ENCODE assay signal across 9 cellular contexts in genomic region chr13:29771247-29771646, GRCh38.
A peak's percentile ranks its signal among the peaks of the same experiment; 100 is the strongest.
DNase-seq lines count a peak whose midpoint lies in the region; ATAC-seq and TF ChIP-seq lines count a peak whose summit lies in the region.
"Had no signal": no experiment of that assay in that cellular context is flagged by ENCODE, and none has a peak within 500 bp of the region (broad histone marks: within the 10 kb centered on the region; RNA-seq: fewer than 3 reads in every experiment).

No MANE protein-coding gene starts in this region.

- WGBS in suprapubic skin, result 51% methylated on average over 2 of the region's 2 CpGs

- no peak overlapping the region for H3K4me3 ChIP-seq in OCI-LY3 (ENCODE audit: low read length)
- no peak overlapping the region for H3K4me3 ChIP-seq in suprapubic skin

- TF ChIP-seq EP300 in suprapubic skin (IDR thresholded peaks at IDR 0.05), result no peak

- H3K4me1 ChIP-seq in OCI-LY3 (ENCODE audit: low read length), result peaks cover 6% of the 10 kb centered on the region; the same call in 1 of the 2 replicates
- H3K4me1 ChIP-seq in suprapubic skin, result peaks cover 4% of the 10 kb centered on the region

- H3K27me3 ChIP-seq in OCI-LY3 (ENCODE audit: low read depth, low read length), result no peaks in the 10 kb centered on the region
- H3K27me3 ChIP-seq in suprapubic skin, result no peaks in the 10 kb centered on the region

- no peak overlapping the region for H3K27ac Mint-ChIP-seq in natural killer cell
- H3K27ac Mint-ChIP-seq in natural killer cell treated with Interleukin-12 subunit alpha and Interleukin-12 subunit beta and Interleukin-15 and Interleukin-18, amount 100 ng/mL, for 72 hours, result no peak overlapping the region
- H3K27ac Mint-ChIP-seq: activated naive CD8-positive, alpha-beta T cell had no signal

- ATAC-seq in natural killer cell (peak in 2 of 3 donors; percentile 53 to 57), HG03565 (IDR thresholded peaks at IDR 0.05; ENCODE audit: unreplicated experiment) (no peak)
- no peak for ATAC-seq in natural killer cell treated with Interleukin-12 subunit alpha and Interleukin-12 subunit beta and Interleukin-15 and Interleukin-18, amount 100 ng/mL, for 72 hours

- DNase-seq in natural killer cell (no peak), erythroblast (lab: John Stamatoyannopoulos, UW) (peak; percentile 21 to 40), renal cortical epithelial cell (ENCODE audit: low read depth) (peak; percentile 57), NCI-H1930 (lab: John Stamatoyannopoulos, UW) (no peak), suprapubic skin (ENCODE audit: low spot score in 2 of 2) (no peak)
- DNase-seq in natural killer cell treated with Interleukin-12 subunit alpha and Interleukin-12 subunit beta and Interleukin-15 and Interleukin-18, amount 100 ng/mL, for 72 hours (ENCODE audit: low spot score), result no peak

- H3K36me3 ChIP-seq in OCI-LY3 (replicated peaks; ENCODE audit: low read depth, low read length), result peaks cover 5% of the 10 kb centered on the region
- H3K36me3 ChIP-seq in suprapubic skin, result peaks cover 22% of the 10 kb centered on the region

- no peak overlapping the region for H3K4me3 Mint-ChIP-seq in natural killer cell
- no peak overlapping the region for H3K4me3 Mint-ChIP-seq in natural killer cell treated with Interleukin-12 subunit alpha and Interleukin-12 subunit beta and Interleukin-15 and Interleukin-18, amount 100 ng/mL, for 72 hours
- H3K4me3 Mint-ChIP-seq: activated naive CD8-positive, alpha-beta T cell had no signal

- TF ChIP-seq CTCF in natural killer cell (IDR thresholded peaks at IDR 0.05) (peak; percentile 69), OCI-LY3 (IDR thresholded peaks at IDR 0.05; ENCODE audit: low read depth, low read length) (peak; percentile 79), suprapubic skin (IDR thresholded peaks at IDR 0.05) (peak in 1 of 2 donors; percentile 13)

- H3K79me2 ChIP-seq in OCI-LY3 (ENCODE audit: low read length), result no peaks in the 10 kb centered on the region

- H3K27me3 Mint-ChIP-seq in natural killer cell (ENCODE audit: low read depth in 2 of 2), result no peaks in the 10 kb centered on the region
- no peaks in the 10 kb centered on the region for H3K27me3 Mint-ChIP-seq in natural killer cell treated with Interleukin-12 subunit alpha and Interleukin-12 subunit beta and Interleukin-15 and Interleukin-18, amount 100 ng/mL, for 72 hours
- H3K27me3 Mint-ChIP-seq: activated naive CD8-positive, alpha-beta T cell had no signal

- H4K20me1 ChIP-seq in OCI-LY3 (ENCODE audit: insufficient read depth, low read length), result no peaks in the 10 kb centered on the region

- H3K9me3 Mint-ChIP-seq in natural killer cell, result no peaks in the 10 kb centered on the region
- H3K9me3 Mint-ChIP-seq in natural killer cell treated with Interleukin-12 subunit alpha and Interleukin-12 subunit beta and Interleukin-15 and Interleukin-18, amount 100 ng/mL, for 72 hours, result no peaks in the 10 kb centered on the region

- intact Hi-C loops in natural killer cell (cut with micrococcal nuclease), result loop anchor here (1.0 kb wide), 2 partner anchors 153 to 342 kb away; no protein-coding TSS in a partner anchor

- no peak overlapping the region for H3K9ac ChIP-seq in OCI-LY3 (ENCODE audit: low read length)

- TF ChIP-seq POLR2A in erythroblast (IDR thresholded peaks at IDR 0.05; ENCODE audit: low read length) (no peak), suprapubic skin (IDR thresholded peaks at IDR 0.05) (no peak)

- peaks cover 7% of the 10 kb centered on the region for H3K36me3 Mint-ChIP-seq in natural killer cell
- no peaks in the 10 kb centered on the region for H3K36me3 Mint-ChIP-seq in natural killer cell treated with Interleukin-12 subunit alpha and Interleukin-12 subunit beta and Interleukin-15 and Interleukin-18, amount 100 ng/mL, for 72 hours

- no peak overlapping the region for H2AFZ ChIP-seq in OCI-LY3 (ENCODE audit: low read depth, low read length)

- no peak overlapping the region for H3K27ac ChIP-seq in OCI-LY3 (ENCODE audit: low read length)
- H3K27ac ChIP-seq in suprapubic skin, result no peak overlapping the region

- H3K4me2 ChIP-seq in OCI-LY3 (ENCODE audit: low read length), result no peak overlapping the region

- no peaks in the 10 kb centered on the region for H3K4me1 Mint-ChIP-seq in natural killer cell
- H3K4me1 Mint-ChIP-seq in natural killer cell treated with Interleukin-12 subunit alpha and Interleukin-12 subunit beta and Interleukin-15 and Interleukin-18, amount 100 ng/mL, for 72 hours (ENCODE audit: low read depth in 2 of 2), result peaks cover 0 to 3% of the 10 kb centered on the region in 2 donors

- H3K9me3 ChIP-seq in OCI-LY3 (ENCODE audit: insufficient read depth, low read length) (no peaks in the 10 kb centered on the region), suprapubic skin (no peaks in the 10 kb centered on the region)

Comparison
In these comparisons a context has a peak if more than half of its experiments do, and no peak if none do; other contexts are left out.
1. ATAC-seq: peak in natural killer cell (2 of 3); none in natural killer cell treated with Interleukin-12 subunit alpha and Interleukin-12 subunit beta and Interleukin-15 and Interleukin-18, amount 100 ng/mL, for 72 hours (0 of 2) and HG03565 (single experiment).
2. DNase-seq: peak in erythroblast (2 of 2) and renal cortical epithelial cell (single experiment); none in natural killer cell (single experiment), natural killer cell treated with Interleukin-12 subunit alpha and Interleukin-12 subunit beta and Interleukin-15 and Interleukin-18, amount 100 ng/mL, for 72 hours (single experiment), NCI-H1930 (0 of 2) and suprapubic skin (0 of 2).